In the genomic region with DNA sequence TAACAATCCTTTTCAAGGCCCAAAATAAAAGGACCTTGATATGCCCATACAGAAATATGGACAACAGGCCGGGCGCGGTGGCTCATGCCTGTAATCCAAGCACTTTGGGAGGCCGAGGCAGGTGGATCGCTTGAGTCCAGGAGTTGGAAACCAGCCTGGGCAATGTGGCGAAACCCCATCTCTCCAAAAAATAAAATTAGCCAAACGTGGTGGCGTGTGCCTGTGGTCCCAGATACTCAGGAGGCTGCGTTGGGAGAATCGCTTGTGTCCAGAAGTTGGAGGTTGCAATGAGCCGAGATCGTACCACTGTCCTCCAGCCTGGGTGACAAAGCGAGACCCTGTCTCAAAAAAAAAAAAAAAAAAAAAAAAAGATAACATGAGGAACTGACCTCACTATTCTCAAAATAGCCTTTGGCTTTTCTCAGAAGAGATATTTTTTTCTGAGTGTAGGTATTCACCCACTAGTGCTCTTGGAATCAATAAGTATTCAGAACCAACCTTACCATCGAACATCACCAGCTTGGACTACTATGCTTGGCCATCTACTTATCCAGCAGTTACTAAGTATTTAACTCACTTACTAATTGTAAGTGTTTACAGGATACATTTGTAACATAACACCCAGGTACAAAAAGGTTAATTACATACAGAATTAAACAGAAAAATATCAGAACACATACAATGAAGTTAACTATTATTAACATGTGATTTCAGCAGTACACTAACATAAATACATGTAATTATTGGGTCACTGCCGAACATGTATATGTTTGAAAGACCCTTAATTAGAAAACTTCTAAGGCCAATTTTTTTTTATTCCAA, we compare ENCODE assay signal across 12 cellular contexts.
DNase-seq lines count a peak whose midpoint lies in the region; ATAC-seq, FAIRE-seq and TF ChIP-seq lines count a peak whose summit lies in the region.
"Had no signal": no experiment of that assay in that cellular context is flagged by ENCODE, and none has a peak within 500 bp of the region (broad histone marks: within the 10 kb centered on the region; RNA-seq: fewer than 3 reads in every experiment).

No MANE protein-coding gene starts in this region.

- H3K27ac ChIP-seq in ACC112 (ENCODE audit: low read depth, low read length) (peak overlapping the region; percentile 49), OCI-LY7 (ENCODE audit: low read depth, low read length, poor library complexity, severe bottlenecking) (peak overlapping the region; percentile 96), ectodermal cell (ENCODE audit: insufficient read depth, low read depth, low read length, poor library complexity, severe bottlenecking) (no peak overlapping the region), ovary (no peak overlapping the region)
- H3K27ac ChIP-seq: gastrocnemius medialis had no signal

- ATAC-seq in HG03108 (IDR thresholded peaks at IDR 0.05; ENCODE audit: unreplicated experiment): no peak
- no peak for ATAC-seq in HG02870 (IDR thresholded peaks at IDR 0.05; ENCODE audit: unreplicated experiment)
- ATAC-seq: gastrocnemius medialis had no signal

- DNase-seq in OCI-LY7 (ENCODE audit: low spot score): peak; percentile 82
- DNase-seq in ovary: no peak
- no peak for DNase-seq in A172 (ENCODE audit: low spot score)
- DNase-seq: caudate nucleus, gastrocnemius medialis, spleen, stomach had no signal

- H3K9me3 ChIP-seq in OCI-LY7 (ENCODE audit: low read length) (no peaks in the 10 kb centered on the region), ectodermal cell (ENCODE audit: control insufficient read depth, low read length) (no peaks in the 10 kb centered on the region), ovary (no peaks in the 10 kb centered on the region)
- H3K9me3 ChIP-seq: gastrocnemius medialis, stomach had no signal

- H3K9me2 ChIP-seq in OCI-LY7 (ENCODE audit: insufficient read depth, low read length): no peaks in the 10 kb centered on the region

- H3K4me1 ChIP-seq in ACC112 (ENCODE audit: control insufficient read depth, insufficient read depth, low read length, unreplicated experiment) (peaks cover 11% of the 10 kb centered on the region), OCI-LY7 (ENCODE audit: insufficient read depth, low read length, poor library complexity, severe bottlenecking) (peaks cover 68% of the 10 kb centered on the region), ectodermal cell (ENCODE audit: control insufficient read depth, insufficient read depth, low read length) (peaks cover 8% of the 10 kb centered on the region), ovary (ENCODE audit: insufficient read depth) (peaks cover 4% of the 10 kb centered on the region)

- H3K4me3 ChIP-seq in ACC112 (ENCODE audit: low read depth, low read length): no peak overlapping the region
- H3K4me3 ChIP-seq in OCI-LY7 (ENCODE audit: low read depth, low read length, poor library complexity, severe bottlenecking): peak overlapping the region; percentile 68
- H3K4me3 ChIP-seq in ectodermal cell (ENCODE audit: insufficient read depth, low read depth, low read length): peak overlapping the region; percentile 51
- H3K4me3 ChIP-seq in ovary: no peak overlapping the region
- H3K4me3 ChIP-seq: gastrocnemius medialis, spleen, stomach had no signal

- no peaks in the 10 kb centered on the region for H4K20me1 ChIP-seq in OCI-LY7 (ENCODE audit: insufficient read depth, low read length)

- BruUV-seq in OCI-LY7 (replicated peaks; lab: Mats Ljungman, UMichigan): no TSS peak

- intact Hi-C loops in OCI-LY7 (cut with micrococcal nuclease; ENCODE audit: unreplicated experiment) (loop anchor here (2.0 to 5.0 kb wide), 3 partner anchors 18 to 1691 kb away; a partner anchor contains a TSS), ovary (cut with DNase I) (loop anchor here in 1 of 4 donors (10.0 kb wide), 1 partner anchor 1788 kb away; a partner anchor contains a TSS)

- H3K4me2 ChIP-seq in OCI-LY7 (ENCODE audit: low read length): peak overlapping the region; percentile 87

- POLR2A ChIA-PET in OCI-LY7 (lab: Charles Lee): interaction anchor here (0.6 to 10.5 kb wide), 17 partner anchors 9 to 1786 kb away, joined by 3 to 380 read pairs (median 25); a partner anchor contains a TSS

- TF ChIP-seq POLR2A in ovary (IDR thresholded peaks at IDR 0.05): no peak

- H2AFZ ChIP-seq in ACC112 (ENCODE audit: low read length, unreplicated experiment): no peak overlapping the region
- no peak overlapping the region for H2AFZ ChIP-seq in OCI-LY7 (ENCODE audit: low read length)

- peak; percentile 23 for FAIRE-seq in G401.6 (lab: Jason Lieb, UNC)

- H3K27me3 ChIP-seq in ACC112 (ENCODE audit: insufficient read depth, low read length) (no peaks in the 10 kb centered on the region), ectodermal cell (ENCODE audit: control insufficient read depth, insufficient read depth, low read length, poor library complexity, severe bottlenecking) (no peaks in the 10 kb centered on the region), ovary (no peaks in the 10 kb centered on the region)

- no peak for TF ChIP-seq EP300 in ovary (IDR thresholded peaks at IDR 0.05)

- H3K36me3 ChIP-seq in ACC112 (ENCODE audit: insufficient read depth, low read length): no peaks in the 10 kb centered on the region
- peaks cover 6% of the 10 kb centered on the region; the same call in 1 of the 2 replicates for H3K36me3 ChIP-seq in OCI-LY7 (ENCODE audit: insufficient read depth, low read length)
- no peaks in the 10 kb centered on the region for H3K36me3 ChIP-seq in ectodermal cell (ENCODE audit: control insufficient read depth, insufficient read depth, low read length)
- H3K36me3 ChIP-seq in ovary: no peaks in the 10 kb centered on the region
- H3K36me3 ChIP-seq: gastrocnemius medialis, spleen, stomach had no signal

- 90 to 92% methylated on average over 13 to 14 of the region's 15 CpGs for WGBS in ectodermal cell, 2 experiments
- WGBS in ovary, 3 donors: 87 to 89% (median 88%) methylated on average over 15 of the region's 15 CpGs

- H3K79me2 ChIP-seq in ACC112 (ENCODE audit: control insufficient read depth, insufficient read depth, low read length, unreplicated experiment) (peaks cover 13% of the 10 kb centered on the region), OCI-LY7 (ENCODE audit: insufficient read depth, low read depth, low read length) (no peaks in the 10 kb centered on the region)

- CTCF ChIA-PET in OCI-LY7 (lab: Charles Lee; ENCODE audit: unreplicated experiment): no interaction called here

- TF ChIP-seq CTCF in OCI-LY7 (conservative IDR thresholded peaks at IDR 0.05; ENCODE audit: low read length) (no peak), ovary (IDR thresholded peaks at IDR 0.05) (no peak)

Comparison
In these comparisons a context has a peak if more than half of its experiments do, and no peak if none do; other contexts are left out.
1. H3K27ac ChIP-seq: peak in ACC112 (single experiment) and OCI-LY7 (single experiment); none in ectodermal cell (single experiment) and ovary (0 of 2).
2. H3K4me3 ChIP-seq: peak in OCI-LY7 (single experiment) and ectodermal cell (single experiment); none in ACC112 (single experiment) and ovary (single experiment).